ENCODE assay signal across 9 cellular contexts in the genomic region with DNA sequence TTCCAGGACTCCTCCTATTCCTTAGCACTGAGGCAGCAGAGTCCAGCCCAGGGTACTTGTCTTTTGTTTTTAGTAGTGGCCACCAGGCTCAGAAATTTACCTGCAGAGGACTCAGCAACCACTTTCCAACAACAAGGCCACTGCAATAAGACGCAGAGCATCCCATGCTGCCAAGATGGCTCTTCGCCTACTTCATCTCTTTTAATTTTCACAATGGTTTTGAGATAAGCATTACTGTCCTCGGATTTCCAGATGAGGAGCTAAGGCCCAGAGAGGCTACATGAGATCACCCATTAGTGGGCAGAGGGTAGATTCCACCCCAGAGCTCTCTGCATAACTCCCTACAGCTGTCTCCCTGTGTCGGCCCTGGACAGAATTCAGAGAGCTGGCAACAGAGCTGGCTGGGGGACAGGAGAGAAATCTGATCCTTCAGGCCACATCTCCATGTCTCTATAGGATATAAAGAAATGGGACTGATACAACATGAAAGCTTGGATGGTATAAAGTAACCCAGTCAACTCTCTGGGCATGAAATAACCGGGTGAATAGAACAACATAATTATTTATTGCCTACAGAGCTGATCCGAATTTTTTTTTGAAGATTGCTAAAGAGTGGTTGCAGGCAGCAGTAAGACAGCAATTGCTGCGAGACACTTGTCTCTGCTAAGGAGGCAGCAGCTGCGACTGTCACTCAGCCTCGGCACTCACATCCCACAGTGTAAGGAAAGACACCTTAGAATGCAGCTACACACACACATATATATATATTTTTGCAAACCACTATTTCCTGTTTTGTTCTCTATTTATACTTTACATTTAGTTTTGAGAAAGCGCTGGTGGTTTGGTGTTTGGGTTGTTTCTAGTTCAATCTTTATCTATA. TPM values are rescaled to one million over a fixed set of nuclear protein-coding genes. Genes with fewer than 3 reads are reported as not detected.
DNase-seq lines count a peak whose midpoint lies in the region; ATAC-seq and TF ChIP-seq lines count a peak whose summit lies in the region.
"Had no signal": no experiment of that assay in that cellular context is flagged by ENCODE, and none has a peak within 500 bp of the region (broad histone marks: within the 10 kb centered on the region; RNA-seq: fewer than 3 reads in every experiment).

No MANE protein-coding gene starts in this region.

- TF ChIP-seq EP300 in upper lobe of left lung (IDR thresholded peaks at IDR 0.05), result no peak

- H3K36me3 ChIP-seq in HEK293 (ENCODE audit: control insufficient read depth in 2 of 2, insufficient read depth in 1 of 2, low read length in 2 of 2) (no peaks in the 10 kb centered on the region), upper lobe of left lung (no peaks in the 10 kb centered on the region), thyroid gland (no peaks in the 10 kb centered on the region), adrenal gland (replicated peaks in 1 of 2) (no peaks in the 10 kb centered on the region)
- H3K36me3 ChIP-seq: colonic mucosa had no signal

- no peaks in the 10 kb centered on the region for H3K4me1 ChIP-seq in HEK293 (ENCODE audit: control insufficient read depth, insufficient read depth, low read length)
- H3K4me1 ChIP-seq in upper lobe of left lung, result peaks cover 0 to 3% (median 0%) of the 10 kb centered on the region in 4 donors
- H3K4me1 ChIP-seq in thyroid gland, result no peaks in the 10 kb centered on the region
- H3K4me1 ChIP-seq in adrenal gland (replicated peaks in 1 of 2), result no peaks in the 10 kb centered on the region
- H3K4me1 ChIP-seq: colonic mucosa had no signal

- TF ChIP-seq POLR2A in upper lobe of left lung (IDR thresholded peaks at IDR 0.05) (no peak), thyroid gland (IDR thresholded peaks at IDR 0.05) (no peak), adrenal gland (IDR thresholded peaks at IDR 0.05) (no peak)

- peak; percentile 48 for DNase-seq in NCI-H2227 treated with DMSO at 0.1 percent for 48 hours (lab: John Stamatoyannopoulos, UW)
- peak; percentile 98 for DNase-seq in myocyte (ENCODE audit: low read depth)
- no peak for DNase-seq in HuH-7.5 (ENCODE audit: low spot score)
- DNase-seq in upper lobe of left lung, result no peak
- DNase-seq in thyroid gland, result no peak
- DNase-seq in adrenal gland, result no peak
- DNase-seq: colonic mucosa had no signal

- intact Hi-C loops in thyroid gland (cut with DNase I), result no loop called here
- intact Hi-C loops in adrenal gland (cut with DNase I), result no loop called here

- H3K4me3 ChIP-seq in HEK293 (ENCODE audit: low read depth, low read length) (no peak overlapping the region), upper lobe of left lung (no peak overlapping the region), thyroid gland (replicated peaks in 1 of 3) (no peak overlapping the region), adrenal gland (no peak overlapping the region)
- H3K4me3 ChIP-seq: colonic mucosa had no signal

- H3K27me3 ChIP-seq in upper lobe of left lung, result no peaks in the 10 kb centered on the region
- no peaks in the 10 kb centered on the region for H3K27me3 ChIP-seq in thyroid gland
- H3K27me3 ChIP-seq in adrenal gland, result no peaks in the 10 kb centered on the region
- H3K27me3 ChIP-seq: colonic mucosa had no signal

- WGBS in upper lobe of left lung, 2 donors, result 65 to 67% methylated on average over 10 of the region's 10 CpGs
- 66 to 70% methylated on average over 10 of the region's 10 CpGs for WGBS in thyroid gland, 2 donors
- 64 to 73% (median 71%) methylated on average over 10 of the region's 10 CpGs for WGBS in adrenal gland, 4 donors

- CTCF ChIA-PET in HEK293 (lab: Yijun Ruan, JAX), result interaction anchor here (0.6 to 2.5 kb wide), 6 partner anchors 26 to 635 kb away, joined by 3 to 9 read pairs (median 3); no protein-coding TSS in a partner anchor

- H3K9me3 ChIP-seq in HEK293 (ENCODE audit: control insufficient read depth, insufficient read depth, low read depth, low read length) (no peaks in the 10 kb centered on the region), upper lobe of left lung (no peaks in the 10 kb centered on the region), thyroid gland (no peaks in the 10 kb centered on the region), adrenal gland (replicated peaks in 1 of 3) (no peaks in the 10 kb centered on the region)
- H3K9me3 ChIP-seq: colonic mucosa had no signal

- POLR2A ChIA-PET in HEK293 (lab: Yijun Ruan, JAX), result interaction anchor here (0.6 kb wide), 1 partner anchor 238 kb away, joined by 3 read pairs; no protein-coding TSS in a partner anchor

- no peak overlapping the region for H3K27ac ChIP-seq in HEK293 (ENCODE audit: extremely low read depth, low read depth, low read length)
- H3K27ac ChIP-seq in upper lobe of left lung, result no peak overlapping the region
- H3K27ac ChIP-seq in thyroid gland, result no peak overlapping the region
- H3K27ac ChIP-seq in adrenal gland, result no peak overlapping the region
- H3K27ac ChIP-seq: colonic mucosa had no signal

- TF ChIP-seq CTCF in HEK293 (tag by site-specific recombination; IDR thresholded peaks at IDR 0.05) (no peak), upper lobe of left lung (IDR thresholded peaks at IDR 0.05) (no peak), thyroid gland (IDR thresholded peaks at IDR 0.05) (no peak), adrenal gland (IDR thresholded peaks at IDR 0.05) (no peak)

- ATAC-seq in GM18517 (IDR thresholded peaks at IDR 0.05; ENCODE audit: unreplicated experiment) (peak; percentile 77), upper lobe of left lung (ENCODE audit: low FRiP score in 2 of 2) (no peak)

TF ChIP-seq in HEK293, 187 proteins besides CTCF, POLR2A, EP300 and RAD21:
- TF ChIP-seq ZNF335 (tag by site-specific recombination; conservative IDR thresholded peaks at IDR 0.05) (0 out of 2 replicates have a peak, but pooled peaks have one; percentile 17), ZNF776 (tag by site-specific recombination; IDR thresholded peaks at IDR 0.05; ENCODE audit: borderline replicate concordance) (no peak)

RNA-seq across cellular contexts. Expression of gene SCML4, which starts 37.2 kb away (rescaled TPM):
- total RNA-seq in myocyte (not detected in 2 replicates), upper lobe of left lung (10 to 100 TPM in 1 of 6 donors, 1 to 10 TPM in 5; 2.4 to 22.0 (median 5.8) TPM), thyroid gland (1 to 10 TPM in 3 of 4 donors, not detected in 1; 1.1 to 3.4 (median 2.5) TPM), adrenal gland (1 to 10 TPM in 2 of 8 donors, under 1 TPM in 6; 0.28 to 1.5 (median 0.65) TPM)
- not detected for polyA plus RNA-seq in myocyte (2012)
- 1 to 10 TPM in 1 of 3 donors, under 1 TPM in 2; 0.17 to 1.7 (median 0.97) TPM for polyA plus RNA-seq in adrenal gland

Comparison
In these comparisons a context has a peak if more than half of its experiments do, and no peak if none do; other contexts are left out.
1. DNase-seq: peak in NCI-H2227 treated with DMSO at 0.1 percent for 48 hours (single experiment) and myocyte (single experiment); none in HuH-7.5 (single experiment), upper lobe of left lung (0 of 2), thyroid gland (0 of 2) and adrenal gland (0 of 7).